ENCODE assay signal across 16 cellular contexts in genomic region chr1:109777436-109777835, GRCh38. TPM values are rescaled to one million over a fixed set of nuclear protein-coding genes. Genes with fewer than 3 reads are reported as not detected.
DNase-seq lines count a peak whose midpoint lies in the region; ATAC-seq, FAIRE-seq and TF ChIP-seq lines count a peak whose summit lies in the region.
"Had no signal": no experiment of that assay in that cellular context is flagged by ENCODE, and none has a peak within 500 bp of the region (broad histone marks: within the 10 kb centered on the region; RNA-seq: fewer than 3 reads in every experiment).

No MANE protein-coding gene starts in this region.

- peak overlapping the region; percentile 43 for H3K27ac Mint-ChIP-seq in activated CD4-positive, alpha-beta T cell treated with anti-CD3 and anti-CD28 coated beads, Interleukin-2, amount 10 ng/mL, durations not matched to agents 24 days and 14 days
- peak overlapping the region; percentile 40 for H3K27ac Mint-ChIP-seq in activated T-helper 1 cell treated with anti-CD3 and anti-CD28 coated beads, Interleukin-12 subunit alpha, Interleukin-12 subunit beta, Interleukin-2, Interleukin-4 antibody, amounts not matched to agents 30 ng/mL and 10 ng/mL and 1 ng/mL, durations not matched to agents 14 hours and 24 hours and 36 hours
- H3K27ac Mint-ChIP-seq in stimulated activated naive B cell treated with anti-CD40 and anti-IgM and Interleukin-4, amounts not matched to agents 10 μg/mL and 1 μg/mL and 100 μg/mL, for 72 hours, result peak overlapping the region; percentile 56

- ATAC-seq in left lung, result no peak
- ATAC-seq in stimulated activated naive B cell treated with anti-CD40 and anti-IgM and Interleukin-4, amounts not matched to agents 10 μg/mL and 1 μg/mL and 100 μg/mL, for 72 hours (replicated peaks), result no peak

- no peaks in the 10 kb centered on the region for H3K36me3 ChIP-seq in left lung

- no peak for TF ChIP-seq CTCF in left lung (IDR thresholded peaks at IDR 0.05)
- no peak for TF ChIP-seq CTCF in D721Med (IDR thresholded peaks at IDR 0.05; ENCODE audit: insufficient read depth, missing control alignments)

- H3K9me3 Mint-ChIP-seq in activated CD4-positive, alpha-beta T cell treated with anti-CD3 and anti-CD28 coated beads, Interleukin-2, amount 10 ng/mL, durations not matched to agents 24 days and 14 days, result peaks cover 8% of the 10 kb centered on the region
- peaks cover 11% of the 10 kb centered on the region for H3K9me3 Mint-ChIP-seq in activated T-helper 1 cell treated with anti-CD3 and anti-CD28 coated beads, Interleukin-12 subunit alpha, Interleukin-12 subunit beta, Interleukin-2, Interleukin-4 antibody, amounts not matched to agents 30 ng/mL and 10 ng/mL and 1 ng/mL, durations not matched to agents 14 hours and 24 hours and 36 hours
- H3K9me3 Mint-ChIP-seq in stimulated activated naive B cell treated with anti-CD40 and anti-IgM and Interleukin-4, amounts not matched to agents 10 μg/mL and 1 μg/mL and 100 μg/mL, for 72 hours, result peaks cover 0 to 5% of the 10 kb centered on the region in 2 donors

- peaks cover 1% of the 10 kb centered on the region for H3K36me3 Mint-ChIP-seq in activated CD4-positive, alpha-beta T cell treated with anti-CD3 and anti-CD28 coated beads, Interleukin-2, amount 10 ng/mL, durations not matched to agents 24 days and 14 days (ENCODE audit: low read depth)
- peaks cover 12% of the 10 kb centered on the region for H3K36me3 Mint-ChIP-seq in activated T-helper 1 cell treated with anti-CD3 and anti-CD28 coated beads, Interleukin-12 subunit alpha, Interleukin-12 subunit beta, Interleukin-2, Interleukin-4 antibody, amounts not matched to agents 30 ng/mL and 10 ng/mL and 1 ng/mL, durations not matched to agents 14 hours and 24 hours and 36 hours (ENCODE audit: low read depth)
- H3K36me3 Mint-ChIP-seq in stimulated activated naive B cell treated with anti-CD40 and anti-IgM and Interleukin-4, amounts not matched to agents 10 μg/mL and 1 μg/mL and 100 μg/mL, for 72 hours, result peaks cover 0 to 5% of the 10 kb centered on the region in 2 donors

- DNase-seq in activated CD4-positive, alpha-beta T cell treated with anti-CD3 and anti-CD28 coated beads, Interleukin-2, amount 10 ng/mL, durations not matched to agents 24 days and 14 days, result no peak
- DNase-seq in activated CD4-positive, alpha-beta T cell treated with anti-CD3 and anti-CD28 coated beads, Interleukin-2, amount 50 U/mL, for 48 hours, result no peak
- DNase-seq in activated T-helper 1 cell treated with anti-CD3 and anti-CD28 coated beads, Interleukin-12 subunit alpha, Interleukin-12 subunit beta, Interleukin-2, Interleukin-4 antibody, amounts not matched to agents 30 ng/mL and 10 ng/mL and 1 ng/mL, durations not matched to agents 14 hours and 24 hours and 36 hours (ENCODE audit: low spot score), result no peak
- peak; percentile 22 to 23 for DNase-seq in left lung
- DNase-seq in stimulated activated naive B cell treated with anti-CD40 and anti-IgM and Interleukin-4, amounts not matched to agents 10 μg/mL and 1 μg/mL and 100 μg/mL, for 72 hours, result no peak
- DNase-seq in NCI-H2171 (lab: John Stamatoyannopoulos, UW), result no peak
- no peak for DNase-seq in HTR-8/SVneo (ENCODE audit: insufficient read length, low spot score)
- no peak for DNase-seq in D721Med (ENCODE audit: insufficient read length, low spot score)

- intact Hi-C loops in activated CD4-positive, alpha-beta T cell treated with anti-CD3 and anti-CD28 coated beads, Interleukin-2, amount 10 ng/mL, durations not matched to agents 24 days and 14 days (cut with micrococcal nuclease), result loop anchor here (1.0 kb wide), 2 partner anchors 133 to 207 kb away; partner anchors contain the start of genes AHCYL1 and CSF1
- intact Hi-C loops in activated T-helper 1 cell treated with anti-CD3 and anti-CD28 coated beads, Interleukin-12 subunit alpha, Interleukin-12 subunit beta, Interleukin-2, Interleukin-4 antibody, amounts not matched to agents 30 ng/mL and 10 ng/mL and 1 ng/mL, durations not matched to agents 14 hours and 24 hours and 36 hours (cut with micrococcal nuclease), result loop anchor here (1.0 kb wide), 4 partner anchors 13 to 229 kb away; partner anchors contain the start of genes AHCYL1, CSF1 and GNAI3
- intact Hi-C loops in left lung (cut with DNase I), result loop anchor here (10.0 kb wide), 3 partner anchors 123 to 233 kb away; partner anchors contain the start of genes AHCYL1 (in 1 of the 2), GNAI3 (in 1 of the 2) and GSTM4 (in 1 of the 2)

- H3K27ac ChIP-seq in left lung, result no peak overlapping the region
- H3K27ac ChIP-seq: body of pancreas had no signal

- peaks cover 13% of the 10 kb centered on the region for H3K4me1 Mint-ChIP-seq in activated CD4-positive, alpha-beta T cell treated with anti-CD3 and anti-CD28 coated beads, Interleukin-2, amount 10 ng/mL, durations not matched to agents 24 days and 14 days
- peaks cover 17% of the 10 kb centered on the region for H3K4me1 Mint-ChIP-seq in activated T-helper 1 cell treated with anti-CD3 and anti-CD28 coated beads, Interleukin-12 subunit alpha, Interleukin-12 subunit beta, Interleukin-2, Interleukin-4 antibody, amounts not matched to agents 30 ng/mL and 10 ng/mL and 1 ng/mL, durations not matched to agents 14 hours and 24 hours and 36 hours (ENCODE audit: low read depth)
- peaks cover 16 to 18% of the 10 kb centered on the region in 2 donors for H3K4me1 Mint-ChIP-seq in stimulated activated naive B cell treated with anti-CD40 and anti-IgM and Interleukin-4, amounts not matched to agents 10 μg/mL and 1 μg/mL and 100 μg/mL, for 72 hours

- H3K4me1 ChIP-seq in left lung, result peaks cover 0 to 14% of the 10 kb centered on the region in 2 donors

- FAIRE-seq in HTR-8/SVneo (lab: Jason Lieb, UNC) (no peak), D721Med (lab: Jason Lieb, UNC) (no peak)
- FAIRE-seq: endometrium, RCC 7860, TTC549 had no signal

- no peak overlapping the region for H3K4me3 ChIP-seq in left lung
- H3K4me3 ChIP-seq: body of pancreas, MG63 had no signal

- peaks cover 3% of the 10 kb centered on the region for H3K27me3 Mint-ChIP-seq in activated CD4-positive, alpha-beta T cell treated with anti-CD3 and anti-CD28 coated beads, Interleukin-2, amount 10 ng/mL, durations not matched to agents 24 days and 14 days
- peaks cover 6% of the 10 kb centered on the region for H3K27me3 Mint-ChIP-seq in activated T-helper 1 cell treated with anti-CD3 and anti-CD28 coated beads, Interleukin-12 subunit alpha, Interleukin-12 subunit beta, Interleukin-2, Interleukin-4 antibody, amounts not matched to agents 30 ng/mL and 10 ng/mL and 1 ng/mL, durations not matched to agents 14 hours and 24 hours and 36 hours (ENCODE audit: insufficient read depth)
- H3K27me3 Mint-ChIP-seq in stimulated activated naive B cell treated with anti-CD40 and anti-IgM and Interleukin-4, amounts not matched to agents 10 μg/mL and 1 μg/mL and 100 μg/mL, for 72 hours, result peaks cover 11 to 22% of the 10 kb centered on the region in 2 donors

- no peaks in the 10 kb centered on the region for H3K27me3 ChIP-seq in left lung
- H3K27me3 ChIP-seq: body of pancreas, MG63 had no signal

- H3K9me3 ChIP-seq in left lung, result no peaks in the 10 kb centered on the region
- H3K9me3 ChIP-seq: body of pancreas had no signal

- H3K4me3 Mint-ChIP-seq in activated CD4-positive, alpha-beta T cell treated with anti-CD3 and anti-CD28 coated beads, Interleukin-2, amount 10 ng/mL, durations not matched to agents 24 days and 14 days, result no peak overlapping the region
- H3K4me3 Mint-ChIP-seq in activated T-helper 1 cell treated with anti-CD3 and anti-CD28 coated beads, Interleukin-12 subunit alpha, Interleukin-12 subunit beta, Interleukin-2, Interleukin-4 antibody, amounts not matched to agents 30 ng/mL and 10 ng/mL and 1 ng/mL, durations not matched to agents 14 hours and 24 hours and 36 hours, result no peak overlapping the region
- no peak overlapping the region for H3K4me3 Mint-ChIP-seq in stimulated activated naive B cell treated with anti-CD40 and anti-IgM and Interleukin-4, amounts not matched to agents 10 μg/mL and 1 μg/mL and 100 μg/mL, for 72 hours

RNA-seq across cellular contexts. Expression of gene EPS8L3, which starts 13.7 kb away (rescaled TPM):
- total RNA-seq in activated CD4-positive, alpha-beta T cell treated with anti-CD3 and anti-CD28 coated beads, Interleukin-2, amount 10 ng/mL, durations not matched to agents 24 days and 14 days, result not detected in 2 replicates
- not detected in 2 replicates for total RNA-seq in activated T-helper 1 cell treated with anti-CD3 and anti-CD28 coated beads, Interleukin-12 subunit alpha, Interleukin-12 subunit beta, Interleukin-2, Interleukin-4 antibody, amounts not matched to agents 30 ng/mL and 10 ng/mL and 1 ng/mL, durations not matched to agents 14 hours and 24 hours and 36 hours
- total RNA-seq in left lung, result not detected
- total RNA-seq: A673, lung microvascular endothelial cell, renal cortical epithelial cell had no signal

RNA-seq across cellular contexts. Expression of gene GSTM3, which starts 36.6 kb away (rescaled TPM):
- 12.4 and 13.0 TPM in 2 replicates for total RNA-seq in activated CD4-positive, alpha-beta T cell treated with anti-CD3 and anti-CD28 coated beads, Interleukin-2, amount 10 ng/mL, durations not matched to agents 24 days and 14 days
- total RNA-seq in activated T-helper 1 cell treated with anti-CD3 and anti-CD28 coated beads, Interleukin-12 subunit alpha, Interleukin-12 subunit beta, Interleukin-2, Interleukin-4 antibody, amounts not matched to agents 30 ng/mL and 10 ng/mL and 1 ng/mL, durations not matched to agents 14 hours and 24 hours and 36 hours, result 10.1 and 11.0 TPM in 2 replicates
- total RNA-seq in left lung, result 10 to 100 TPM; 13.8 to 30.9 TPM

Comparison
In these comparisons a context has a peak if more than half of its experiments do, and no peak if none do; other contexts are left out.
1. DNase-seq: peak in left lung (2 of 2); none in activated CD4-positive, alpha-beta T cell treated with anti-CD3 and anti-CD28 coated beads, Interleukin-2, amount 10 ng/mL, durations not matched to agents 24 days and 14 days (single experiment), activated CD4-positive, alpha-beta T cell treated with anti-CD3 and anti-CD28 coated beads, Interleukin-2, amount 50 U/mL, for 48 hours (0 of 2), activated T-helper 1 cell treated with anti-CD3 and anti-CD28 coated beads, Interleukin-12 subunit alpha, Interleukin-12 subunit beta, Interleukin-2, Interleukin-4 antibody, amounts not matched to agents 30 ng/mL and 10 ng/mL and 1 ng/mL, durations not matched to agents 14 hours and 24 hours and 36 hours (single experiment), stimulated activated naive B cell treated with anti-CD40 and anti-IgM and Interleukin-4, amounts not matched to agents 10 μg/mL and 1 μg/mL and 100 μg/mL, for 72 hours (single experiment), NCI-H2171 (single experiment), HTR-8/SVneo (single experiment) and D721Med (single experiment).
2. Peak in every context shown above with its lines, with median percentiles within 50 percentile points of each other: H3K27ac Mint-ChIP-seq.